ENCODE assay signal across 1 cellular context in the genomic region with DNA sequence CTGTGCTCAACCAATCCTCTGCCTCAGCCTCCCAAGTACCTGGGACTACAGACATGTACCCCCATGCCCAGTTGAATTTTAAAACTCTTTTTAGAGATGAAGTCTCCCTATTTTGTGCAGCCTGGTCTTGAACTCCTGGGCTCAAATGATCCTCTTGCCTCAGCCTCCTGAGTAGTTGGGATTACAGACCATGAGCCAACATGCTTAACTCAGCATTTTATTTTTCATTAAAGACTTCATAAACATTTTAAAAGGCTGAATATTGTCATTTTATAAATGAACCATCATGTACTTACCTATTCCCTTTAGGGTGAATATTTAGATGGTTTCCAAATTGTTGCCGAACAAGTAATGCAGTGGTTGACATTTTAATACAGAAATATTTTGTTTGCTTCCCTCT.
TF ChIP-seq lines count a peak whose summit lies in the region.

No MANE protein-coding gene starts in this region.

TF ChIP-seq in K562, 482 proteins besides CTCF, POLR2A, EP300 and RAD21:
- TF ChIP-seq ZBTB40 (IDR thresholded peaks at IDR 0.05) (no peak), ZBTB40 (CRISPR knock-in tag; IDR thresholded peaks at IDR 0.05) (no peak), ZNF316 (IDR thresholded peaks at IDR 0.05) (peak; percentile 33; the same call in 1 of the 2 replicates)
